8 cellular contexts compared by ENCODE assay signal in genomic region chr22:41237707-41238569, GRCh38.
A peak's percentile ranks its signal among the peaks of the same experiment; 100 is the strongest.
DNase-seq lines count a peak whose midpoint lies in the region; ATAC-seq and TF ChIP-seq lines count a peak whose summit lies in the region.

No MANE protein-coding gene starts in this region.

- H3K4me1 ChIP-seq in KMS-11 (ENCODE audit: low read depth, poor library complexity, severe bottlenecking): no peaks in the 10 kb centered on the region

- no peaks in the 10 kb centered on the region for H3K79me2 ChIP-seq in KMS-11 (ENCODE audit: insufficient read depth, low read depth)

- no peak overlapping the region; the same call in 1 of the 2 replicates for H3K9ac ChIP-seq in KMS-11

- H3K27me3 ChIP-seq in KMS-11 (ENCODE audit: insufficient read depth, low read depth): no peaks in the 10 kb centered on the region

- peak; percentile 57 for DNase-seq in Ammon's horn (ENCODE audit: low spot score)
- DNase-seq in cardiac fibroblast (ENCODE audit: low read depth in 2 of 2): peak; percentile 31 to 40
- DNase-seq in islet precursor cell: peak; percentile 90
- DNase-seq in stimulated activated CD4-positive, alpha-beta T cell treated with anti-CD3 and anti-CD28 coated beads, Interleukin-1b, Interleukin-23, amount 100 ng/mL, for 1 hour (ENCODE audit: low read depth in 2 of 2): peak; percentile 49 to 58

- H3K36me3 ChIP-seq in KMS-11 (ENCODE audit: insufficient read depth): no peaks in the 10 kb centered on the region

- peak overlapping the region; percentile 44; the same call in 1 of the 2 replicates for H3K4me2 ChIP-seq in KMS-11

- H3K27ac ChIP-seq in KMS-11 (no peak overlapping the region), VCaP (peak overlapping the region; percentile 88)

- H4K20me1 ChIP-seq in KMS-11 (ENCODE audit: insufficient read depth): no peaks in the 10 kb centered on the region

- TF ChIP-seq CTCF in KMS-11 (conservative IDR thresholded peaks at IDR 0.05; ENCODE audit: low read depth, low read length): no peak; the same call in 1 of the 2 replicates
- peak; percentile 86 for TF ChIP-seq CTCF in VCaP (conservative IDR thresholded peaks at IDR 0.05)
- peak; percentile 33 for TF ChIP-seq CTCF in cardiac fibroblast (IDR thresholded peaks at IDR 0.05; ENCODE audit: low read depth, low read length)

- H3K4me3 ChIP-seq in KMS-11 (IDR thresholded peaks at IDR 0.05; ENCODE audit: insufficient read depth, low read depth, low read length): no peak overlapping the region
- peak overlapping the region in 1 of 2 donors; percentile 33 for H3K4me3 ChIP-seq in cardiac fibroblast (replicated peaks in 1 of 2; ENCODE audit: low read depth in 2 of 2, low read length in 2 of 2)

- H2AFZ ChIP-seq in KMS-11 (ENCODE audit: low read depth): peak overlapping the region; percentile 61

- peak; percentile 49 for ATAC-seq in GM19324 (IDR thresholded peaks at IDR 0.05; ENCODE audit: low FRiP score, unreplicated experiment)
- ATAC-seq in GM18519 (IDR thresholded peaks at IDR 0.05; ENCODE audit: low FRiP score, unreplicated experiment): no peak

Comparison
In these comparisons a context has a peak if more than half of its experiments do, and no peak if none do; other contexts are left out.
1. DNase-seq: peak in every context shown above with its lines; median percentile 90 in islet precursor cell; 57 in Ammon's horn; 54 in stimulated activated CD4-positive, alpha-beta T cell treated with anti-CD3 and anti-CD28 coated beads, Interleukin-1b, Interleukin-23, amount 100 ng/mL, for 1 hour; 36 in cardiac fibroblast.